In the genomic region with DNA sequence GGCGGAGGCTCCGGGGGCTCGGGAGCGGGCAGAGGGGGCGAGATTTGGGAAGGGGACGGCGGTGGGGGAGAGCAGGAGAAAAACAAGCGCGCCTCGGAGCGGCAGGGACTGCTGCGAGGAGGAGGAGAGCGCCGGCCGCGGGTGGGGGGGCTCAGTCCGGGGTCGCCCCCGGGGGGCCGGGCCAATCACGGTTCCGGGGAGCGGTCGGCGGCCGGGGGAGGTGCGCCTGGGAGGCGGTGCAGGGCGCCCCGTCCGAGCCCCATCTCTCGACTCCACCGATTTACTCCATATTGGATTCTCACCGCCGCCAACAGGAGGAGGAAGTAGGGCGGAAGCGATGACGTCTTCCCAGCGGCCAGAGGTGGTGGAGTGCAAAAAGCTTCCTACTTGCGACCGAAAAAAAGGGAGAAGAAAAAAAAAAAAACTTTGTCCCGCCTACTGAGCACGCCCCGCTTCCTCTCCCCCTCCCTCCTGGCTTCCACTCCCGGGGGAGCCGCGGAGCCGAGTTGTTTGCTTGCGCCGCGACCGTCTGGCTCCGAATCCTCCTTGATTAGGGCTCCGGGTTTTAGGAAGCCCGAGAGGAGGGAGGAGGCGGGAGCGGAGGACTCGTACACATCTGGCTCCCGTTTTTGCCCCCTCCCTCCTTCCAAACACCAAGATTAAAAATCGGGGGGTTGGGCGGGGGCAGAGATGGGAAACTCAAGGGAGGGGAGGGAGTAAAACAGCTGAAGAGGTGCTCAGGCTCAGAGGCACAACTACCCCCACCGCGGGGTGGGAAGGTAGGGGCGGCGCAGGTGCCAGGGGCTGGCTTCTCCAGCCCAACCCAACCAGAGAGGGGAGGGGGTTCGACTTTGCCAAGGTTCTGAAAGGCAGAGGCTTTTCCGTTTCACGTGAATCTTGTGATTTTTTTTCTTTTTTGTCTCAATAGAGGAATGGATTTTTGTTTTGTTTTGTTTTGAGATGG, we compare ENCODE assay signal across 1 cellular context.
TF ChIP-seq lines count a peak whose summit lies in the region.

TSS of gene SPRED2 (minus strand) at position 373 of the 964 bp plus-strand sequence. CDS start 612 bp downstream, outside the sequence.

TF ChIP-seq in GM23338, 12 proteins besides CTCF, POLR2A, EP300 and RAD21 (continued from another document):
- TF ChIP-seq, protein P1, sequence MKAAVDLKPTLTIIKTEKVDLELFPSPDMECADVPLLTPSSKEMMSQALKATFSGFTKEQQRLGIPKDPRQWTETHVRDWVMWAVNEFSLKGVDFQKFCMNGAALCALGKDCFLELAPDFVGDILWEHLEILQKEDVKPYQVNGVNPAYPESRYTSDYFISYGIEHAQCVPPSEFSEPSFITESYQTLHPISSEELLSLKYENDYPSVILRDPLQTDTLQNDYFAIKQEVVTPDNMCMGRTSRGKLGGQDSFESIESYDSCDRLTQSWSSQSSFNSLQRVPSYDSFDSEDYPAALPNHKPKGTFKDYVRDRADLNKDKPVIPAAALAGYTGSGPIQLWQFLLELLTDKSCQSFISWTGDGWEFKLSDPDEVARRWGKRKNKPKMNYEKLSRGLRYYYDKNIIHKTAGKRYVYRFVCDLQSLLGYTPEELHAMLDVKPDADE (IDR thresholded peaks at IDR 0.05) = no peak
- TF ChIP-seq ZNF462 (CRISPR knock-in tag; IDR thresholded peaks at IDR 0.05) (no peak), EZH2phosphoT487 (IDR thresholded peaks at IDR 0.05; ENCODE audit: unreplicated experiment) (no peak), ZNF114 (CRISPR knock-in tag; IDR thresholded peaks at IDR 0.05) (no peak), CREB1 (CRISPR knock-in tag; IDR thresholded peaks at IDR 0.05; ENCODE audit: low read depth) (peak; percentile 71), ZNF331 (CRISPR knock-in tag; IDR thresholded peaks at IDR 0.05; ENCODE audit: low read depth) (no peak), NANOG (IDR thresholded peaks at IDR 0.05; ENCODE audit: borderline replicate concordance) (no peak), JUNB (IDR thresholded peaks at IDR 0.05; ENCODE audit: unreplicated experiment) (no peak)
